8 cellular contexts compared by ENCODE assay signal in the genomic region with DNA sequence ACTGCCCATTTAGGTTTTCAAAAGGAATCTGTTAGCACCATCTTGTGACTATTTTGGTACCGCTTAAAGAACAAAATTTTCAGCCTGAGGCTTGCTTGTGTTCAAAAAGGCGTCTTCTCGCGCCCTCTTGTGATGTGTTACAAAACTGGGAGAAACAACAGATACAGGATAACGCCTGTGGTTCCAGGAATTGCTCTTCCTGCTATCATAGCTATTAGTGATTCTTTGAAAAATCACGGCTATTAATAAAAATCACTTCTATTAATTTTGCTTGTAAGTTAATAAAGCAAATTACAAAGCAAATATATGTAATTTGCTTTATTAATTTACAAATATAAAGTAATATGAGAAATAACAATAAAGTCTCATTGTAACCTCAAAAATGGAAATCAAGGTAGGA.
DNase-seq lines count a peak whose midpoint lies in the region; ATAC-seq, FAIRE-seq and TF ChIP-seq lines count a peak whose summit lies in the region.

No MANE protein-coding gene starts in this region.

- H3K4me3 Mint-ChIP-seq in stimulated activated memory B cell treated with anti-CD40 and anti-IgM and Interleukin-4, amounts not matched to agents 10 μg/mL and 1 μg/mL and 100 μg/mL, for 72 hours, result no peak overlapping the region

- H3K36me3 ChIP-seq in RWPE2 (ENCODE audit: low read depth), result no peaks in the 10 kb centered on the region

- peak; percentile 93 for DNase-seq in AG10803 (ENCODE audit: low read depth)
- peak; percentile 92 for DNase-seq in M059J (ENCODE audit: low read depth)
- DNase-seq in RWPE2 (ENCODE audit: low spot score), result no peak
- DNase-seq in medulla oblongata (ENCODE audit: extremely low spot score), result peak; percentile 96

- ATAC-seq in RWPE2 (ENCODE audit: low read depth) (peak; percentile 85), HG03135 (IDR thresholded peaks at IDR 0.05; ENCODE audit: unreplicated experiment) (no peak)
- ATAC-seq in stimulated activated memory B cell treated with anti-CD40 and anti-IgM and Interleukin-4, amounts not matched to agents 10 μg/mL and 1 μg/mL and 100 μg/mL, for 72 hours, result no peak

- no peaks in the 10 kb centered on the region for H3K9me3 ChIP-seq in RWPE2 (ENCODE audit: severe bottlenecking)

- no peak overlapping the region for H3K27ac ChIP-seq in RWPE2 (ENCODE audit: poor library complexity, severe bottlenecking)

- peaks cover 10% of the 10 kb centered on the region for H3K27me3 Mint-ChIP-seq in stimulated activated memory B cell treated with anti-CD40 and anti-IgM and Interleukin-4, amounts not matched to agents 10 μg/mL and 1 μg/mL and 100 μg/mL, for 72 hours

- no peaks in the 10 kb centered on the region for H3K27me3 ChIP-seq in RWPE2 (ENCODE audit: insufficient read depth, poor library complexity, severe bottlenecking)

- H3K4me3 ChIP-seq in AG10803 (ENCODE audit: low read length), result no peak overlapping the region
- no peak overlapping the region for H3K4me3 ChIP-seq in RWPE2 (ENCODE audit: severe bottlenecking)

- H3K9me3 Mint-ChIP-seq in stimulated activated memory B cell treated with anti-CD40 and anti-IgM and Interleukin-4, amounts not matched to agents 10 μg/mL and 1 μg/mL and 100 μg/mL, for 72 hours, result no peaks in the 10 kb centered on the region

- no peaks in the 10 kb centered on the region for H3K4me1 Mint-ChIP-seq in stimulated activated memory B cell treated with anti-CD40 and anti-IgM and Interleukin-4, amounts not matched to agents 10 μg/mL and 1 μg/mL and 100 μg/mL, for 72 hours

- H3K27ac Mint-ChIP-seq in stimulated activated memory B cell treated with anti-CD40 and anti-IgM and Interleukin-4, amounts not matched to agents 10 μg/mL and 1 μg/mL and 100 μg/mL, for 72 hours, result no peak overlapping the region

- no peaks in the 10 kb centered on the region for H3K36me3 Mint-ChIP-seq in stimulated activated memory B cell treated with anti-CD40 and anti-IgM and Interleukin-4, amounts not matched to agents 10 μg/mL and 1 μg/mL and 100 μg/mL, for 72 hours

- H3K4me1 ChIP-seq in RWPE2 (ENCODE audit: insufficient read depth, poor library complexity, severe bottlenecking), result no peaks in the 10 kb centered on the region

- peak; percentile 96 for TF ChIP-seq CTCF in AG10803 (conservative IDR thresholded peaks at IDR 0.05; ENCODE audit: low read length)
- TF ChIP-seq CTCF in GM12874 (IDR thresholded peaks at IDR 0.05; ENCODE audit: insufficient read depth, low read depth, low read length), result peak; percentile 48
- peak; percentile 99 for TF ChIP-seq CTCF in RWPE2 (IDR thresholded peaks at IDR 0.05; ENCODE audit: poor library complexity, severe bottlenecking)

- FAIRE-seq in endometrium (lab: Jason Lieb, UNC), result peak; percentile 99

Comparison
In these comparisons a context has a peak if more than half of its experiments do, and no peak if none do; other contexts are left out.
1. CTCF ChIP-seq: peak in every context shown above with its lines; median percentile 99 in RWPE2; 96 in AG10803; 48 in GM12874.